1 cellular context compared by ENCODE assay signal in genomic region chr17:47686661-47687327, GRCh38.
A peak's percentile ranks its signal among the peaks of the same experiment; 100 is the strongest.
TF ChIP-seq lines count a peak whose summit lies in the region.

No MANE protein-coding gene starts in this region.

TF ChIP-seq in HepG2, 621 proteins besides CTCF, POLR2A, EP300 and RAD21 (continued from another document and continues in another):
- TF ChIP-seq ZNF235 (CRISPR knock-in tag; IDR thresholded peaks at IDR 0.05; ENCODE audit: borderline replicate concordance) = no peak
- TF ChIP-seq BCLAF1 (IDR thresholded peaks at IDR 0.05) = no peak
- TF ChIP-seq GABPB1 (CRISPR knock-in tag; IDR thresholded peaks at IDR 0.05) = 0 out of 2 replicates have a peak, but pooled peaks have one; percentile 14
- no peak for TF ChIP-seq JARID2 (CRISPR knock-in tag; IDR thresholded peaks at IDR 0.05; ENCODE audit: insufficient replicate concordance)
- peak; percentile 49; the same call in 1 of the 2 replicates for TF ChIP-seq MED1 (CRISPR knock-in tag; IDR thresholded peaks at IDR 0.05)
- no peak; the same call in 1 of the 2 replicates for TF ChIP-seq GTF3A (CRISPR knock-in tag; conservative IDR thresholded peaks at IDR 0.05)
- no peak for TF ChIP-seq BRF2 (CRISPR knock-in tag; IDR thresholded peaks at IDR 0.05)
- TF ChIP-seq PPARG (CRISPR knock-in tag; conservative IDR thresholded peaks at IDR 0.05) = no peak
- TF ChIP-seq FOSL2 (CRISPR knock-in tag; IDR thresholded peaks at IDR 0.05) = peak; percentile 40; the same call in 1 of the 2 replicates
- TF ChIP-seq KDM2A (CRISPR knock-in tag; IDR thresholded peaks at IDR 0.05; ENCODE audit: borderline replicate concordance, low read depth) = no peak
- TF ChIP-seq AHR (CRISPR knock-in tag; IDR thresholded peaks at IDR 0.05) = no peak
- peak; percentile 63; the same call in 1 of the 2 replicates for TF ChIP-seq NCOR1 (IDR thresholded peaks at IDR 0.05; ENCODE audit: borderline replicate concordance, low read length)
- peak; percentile 63 for TF ChIP-seq ELF3 (CRISPR knock-in tag; IDR thresholded peaks at IDR 0.05)
- TF ChIP-seq ZNF546 (CRISPR knock-in tag; conservative IDR thresholded peaks at IDR 0.05) = no peak
- 0 out of 2 replicates have a peak, but pooled peaks have one; percentile 17 for TF ChIP-seq ZKSCAN8 (CRISPR knock-in tag; IDR thresholded peaks at IDR 0.05; ENCODE audit: borderline replicate concordance)
- TF ChIP-seq ZNF20 (CRISPR knock-in tag; IDR thresholded peaks at IDR 0.05) = no peak
- TF ChIP-seq CHD2 (IDR thresholded peaks at IDR 0.05; ENCODE audit: low read depth, low read length) = no peak
- no peak for TF ChIP-seq KLF15 (CRISPR knock-in tag; IDR thresholded peaks at IDR 0.05; ENCODE audit: borderline replicate concordance)
- TF ChIP-seq ZBTB10 (CRISPR knock-in tag; IDR thresholded peaks at IDR 0.05; ENCODE audit: borderline replicate concordance) = no peak
- TF ChIP-seq ZNF746 (CRISPR knock-in tag; IDR thresholded peaks at IDR 0.05) = no peak
- TF ChIP-seq ZNF614 (CRISPR knock-in tag; IDR thresholded peaks at IDR 0.05; ENCODE audit: borderline replicate concordance) = no peak
- no peak for TF ChIP-seq GTF2F1 (IDR thresholded peaks at IDR 0.05; ENCODE audit: low read length)
- TF ChIP-seq MAF1 (CRISPR knock-in tag; IDR thresholded peaks at IDR 0.05; ENCODE audit: borderline replicate concordance) = no peak
- no peak for TF ChIP-seq RCOR2 (CRISPR knock-in tag; IDR thresholded peaks at IDR 0.05)
- TF ChIP-seq ZNF704 (CRISPR knock-in tag; IDR thresholded peaks at IDR 0.05; ENCODE audit: borderline replicate concordance) = no peak
- no peak for TF ChIP-seq MEIS2 (CRISPR knock-in tag; IDR thresholded peaks at IDR 0.05)
- TF ChIP-seq GMEB2 (CRISPR knock-in tag; IDR thresholded peaks at IDR 0.05; ENCODE audit: low read depth) = no peak
- TF ChIP-seq ZNF772 (CRISPR knock-in tag; IDR thresholded peaks at IDR 0.05) = no peak
- peak; percentile 72 for TF ChIP-seq ZGPAT (CRISPR knock-in tag; IDR thresholded peaks at IDR 0.05)
- TF ChIP-seq MAFK (conservative IDR thresholded peaks at IDR 0.05 in 1 of 2, IDR thresholded peaks at IDR 0.05 in 1 of 2; ENCODE audit: low read length in 2 of 2) = no peak
- no peak for TF ChIP-seq ZNF609 (CRISPR knock-in tag; IDR thresholded peaks at IDR 0.05; ENCODE audit: borderline replicate concordance)
- TF ChIP-seq ZNF460 (CRISPR knock-in tag; IDR thresholded peaks at IDR 0.05; ENCODE audit: borderline replicate concordance) = no peak
- TF ChIP-seq ZNF782 (CRISPR knock-in tag; IDR thresholded peaks at IDR 0.05; ENCODE audit: borderline replicate concordance) = no peak
- TF ChIP-seq TOPORS (CRISPR knock-in tag; IDR thresholded peaks at IDR 0.05) = no peak
- no peak for TF ChIP-seq ZNF724P (CRISPR knock-in tag; IDR thresholded peaks at IDR 0.05; ENCODE audit: borderline replicate concordance)
- TF ChIP-seq NCOA2 (CRISPR knock-in tag; IDR thresholded peaks at IDR 0.05) = peak; percentile 64
- TF ChIP-seq STAG1 (CRISPR knock-in tag; IDR thresholded peaks at IDR 0.05) = no peak
- TF ChIP-seq ZNF639 (CRISPR knock-in tag; conservative IDR thresholded peaks at IDR 0.05) = 0 out of 2 replicates have a peak, but pooled peaks have one; percentile 16
- TF ChIP-seq MEIS1 (CRISPR knock-in tag; IDR thresholded peaks at IDR 0.05; ENCODE audit: borderline replicate concordance) = 0 out of 2 replicates have a peak, but pooled peaks have one; percentile 17
- TF ChIP-seq ZFP37 (CRISPR knock-in tag; IDR thresholded peaks at IDR 0.05; ENCODE audit: borderline replicate concordance) = no peak
- TF ChIP-seq BCL6 (CRISPR knock-in tag; IDR thresholded peaks at IDR 0.05) = peak; percentile 67
- no peak for TF ChIP-seq E2F1 (CRISPR knock-in tag; IDR thresholded peaks at IDR 0.05)
